Comparison of ENCODE assay signal across 9 cellular contexts in the genomic region with DNA sequence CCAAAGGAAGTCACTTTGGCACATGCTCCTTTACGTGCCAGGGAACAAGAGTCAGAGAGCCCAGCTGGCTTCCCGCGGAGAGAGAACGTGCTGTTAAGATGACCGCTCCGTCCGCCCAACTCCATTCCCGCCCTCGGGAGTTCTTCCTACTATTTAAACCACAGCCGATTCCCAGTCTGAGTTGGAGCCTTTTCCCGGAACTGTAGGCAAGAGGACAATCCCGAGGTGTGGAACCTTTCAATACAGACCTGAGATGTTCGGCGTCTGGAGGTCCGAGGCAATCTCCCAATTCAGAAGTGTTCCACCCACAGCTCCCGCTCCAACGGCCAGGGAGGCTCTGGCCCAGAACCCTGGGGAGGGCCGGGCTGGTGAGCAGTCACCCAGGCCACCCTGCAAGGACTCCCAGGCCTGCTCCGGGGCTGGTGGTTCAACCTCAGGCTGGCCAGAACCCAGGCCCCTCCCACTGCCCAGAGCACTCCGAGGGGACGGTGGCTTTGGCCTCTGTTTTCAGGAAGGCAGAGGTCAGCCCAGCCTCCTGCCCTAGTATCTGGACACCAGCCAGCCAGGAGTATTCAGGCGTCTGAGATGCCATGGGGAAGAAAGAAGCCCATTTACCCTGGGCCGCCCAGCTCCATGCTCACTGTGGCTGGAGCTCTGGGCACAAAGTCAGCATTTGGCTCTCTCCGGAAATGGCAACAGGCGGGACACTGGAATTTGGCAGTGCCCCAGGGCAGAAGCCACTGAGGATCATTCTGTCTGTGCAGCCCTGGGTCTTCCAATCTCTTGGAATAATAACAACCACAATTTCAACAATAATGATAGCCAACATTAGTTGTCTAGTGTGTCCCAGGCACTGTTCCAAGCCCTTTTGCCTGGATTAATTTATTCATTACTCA. TPM values are rescaled to one million over a fixed set of nuclear protein-coding genes. Genes with fewer than 3 reads are reported as not detected.
DNase-seq lines count a peak whose midpoint lies in the region; TF ChIP-seq lines count a peak whose summit lies in the region.
"Had no signal": no experiment of that assay in that cellular context is flagged by ENCODE, and none has a peak within 500 bp of the region (broad histone marks: within the 10 kb centered on the region; RNA-seq: fewer than 3 reads in every experiment).

No MANE protein-coding gene starts in this region.

- intact Hi-C loops in colonic mucosa (cut with DNase I): no loop called here

- TF ChIP-seq RAD21 in liver (IDR thresholded peaks at IDR 0.05): peak; percentile 41 to 63

- H3K4me3 ChIP-seq in colonic mucosa: no peak overlapping the region
- H3K4me3 ChIP-seq in liver (ENCODE audit: low read depth in 1 of 3, low read length in 3 of 3): peak overlapping the region; percentile 28 to 60 (median 50)
- H3K4me3 ChIP-seq in suprapubic skin: peak overlapping the region; percentile 21

- H3K4me1 ChIP-seq in colonic mucosa (no peaks in the 10 kb centered on the region), liver (ENCODE audit: control insufficient read depth in 4 of 4, insufficient read depth in 4 of 4, low read length in 3 of 4) (peaks cover 0 to 29% (median 15%) of the 10 kb centered on the region in 4 donors), suprapubic skin (peaks cover 37% of the 10 kb centered on the region)

- no peak for TF ChIP-seq POLR2A in suprapubic skin (IDR thresholded peaks at IDR 0.05)

- no peaks in the 10 kb centered on the region for H3K9me3 ChIP-seq in colonic mucosa
- no peaks in the 10 kb centered on the region for H3K9me3 ChIP-seq in liver (ENCODE audit: control insufficient read depth in 4 of 4, low read length in 3 of 4)
- no peaks in the 10 kb centered on the region for H3K9me3 ChIP-seq in suprapubic skin

- H3K36me3 ChIP-seq in colonic mucosa (no peaks in the 10 kb centered on the region), liver (ENCODE audit: control insufficient read depth in 4 of 4, insufficient read depth in 3 of 4, low read depth in 1 of 4, low read length in 3 of 4) (no peaks in the 10 kb centered on the region), suprapubic skin (peaks cover 3% of the 10 kb centered on the region)

- DNase-seq in HT1080 (ENCODE audit: low read depth): peak; percentile 21
- DNase-seq in colonic mucosa: peak; percentile 43
- DNase-seq in suprapubic skin (ENCODE audit: low spot score in 2 of 2): peak; percentile 85 to 87
- DNase-seq in NCI-H1048 (lab: John Stamatoyannopoulos, UW): no peak
- DNase-seq in occipital lobe (lab: John Stamatoyannopoulos, UW): no peak
- no peak for DNase-seq in stimulated activated CD4-positive, alpha-beta T cell treated with anti-CD3 and anti-CD28 coated beads, Interleukin-2, amount 100 ng/mL, for 48 hours
- DNase-seq in HUDEP-2 (lab: John Stamatoyannopoulos, UW; ENCODE audit: unreplicated experiment in 76 of 76): no peak
- DNase-seq: NCI-H1092 treated with DMSO at 0.1 percent for 48 hours had no signal

- 19% methylated on average over 25 of the region's 25 CpGs for WGBS in liver
- WGBS in suprapubic skin: 59% methylated on average over 15 of the region's 25 CpGs

- TF ChIP-seq EP300 in suprapubic skin (IDR thresholded peaks at IDR 0.05): no peak

- no peaks in the 10 kb centered on the region for H3K27me3 ChIP-seq in colonic mucosa
- no peaks in the 10 kb centered on the region for H3K27me3 ChIP-seq in liver (ENCODE audit: control insufficient read depth in 4 of 4, insufficient read depth in 4 of 4, low read length in 3 of 4)
- H3K27me3 ChIP-seq in suprapubic skin: no peaks in the 10 kb centered on the region

- H3K9ac ChIP-seq in colonic mucosa (ENCODE audit: low read depth in 2 of 2, low read length in 2 of 2) (peak overlapping the region; percentile 14 to 53), liver (ENCODE audit: low read depth in 1 of 2, low read length in 2 of 2) (peak overlapping the region; percentile 69 to 81)

- H3K27ac ChIP-seq in colonic mucosa (peak overlapping the region; percentile 42), liver (ENCODE audit: low read depth in 1 of 2, low read length in 2 of 2) (peak overlapping the region; percentile 86 to 92), suprapubic skin (peak overlapping the region; percentile 86)

- TF ChIP-seq CTCF in colonic mucosa (IDR thresholded peaks at IDR 0.05) (no peak), liver (IDR thresholded peaks at IDR 0.05; ENCODE audit: low read depth, low read length, missing input control) (no peak), suprapubic skin (IDR thresholded peaks at IDR 0.05) (no peak)

TF ChIP-seq in liver, 16 proteins besides CTCF, POLR2A, EP300 and RAD21:
- TF ChIP-seq TAF1 (conservative IDR thresholded peaks at IDR 0.05): peak; percentile 77
- peak; percentile 93 for TF ChIP-seq NR2F2 (IDR thresholded peaks at IDR 0.05)
- peak; percentile 69 to 72 for TF ChIP-seq HNF4A (conservative IDR thresholded peaks at IDR 0.05)
- TF ChIP-seq YY1 (IDR thresholded peaks at IDR 0.05): peak; percentile 60
- TF ChIP-seq, protein P1, sequence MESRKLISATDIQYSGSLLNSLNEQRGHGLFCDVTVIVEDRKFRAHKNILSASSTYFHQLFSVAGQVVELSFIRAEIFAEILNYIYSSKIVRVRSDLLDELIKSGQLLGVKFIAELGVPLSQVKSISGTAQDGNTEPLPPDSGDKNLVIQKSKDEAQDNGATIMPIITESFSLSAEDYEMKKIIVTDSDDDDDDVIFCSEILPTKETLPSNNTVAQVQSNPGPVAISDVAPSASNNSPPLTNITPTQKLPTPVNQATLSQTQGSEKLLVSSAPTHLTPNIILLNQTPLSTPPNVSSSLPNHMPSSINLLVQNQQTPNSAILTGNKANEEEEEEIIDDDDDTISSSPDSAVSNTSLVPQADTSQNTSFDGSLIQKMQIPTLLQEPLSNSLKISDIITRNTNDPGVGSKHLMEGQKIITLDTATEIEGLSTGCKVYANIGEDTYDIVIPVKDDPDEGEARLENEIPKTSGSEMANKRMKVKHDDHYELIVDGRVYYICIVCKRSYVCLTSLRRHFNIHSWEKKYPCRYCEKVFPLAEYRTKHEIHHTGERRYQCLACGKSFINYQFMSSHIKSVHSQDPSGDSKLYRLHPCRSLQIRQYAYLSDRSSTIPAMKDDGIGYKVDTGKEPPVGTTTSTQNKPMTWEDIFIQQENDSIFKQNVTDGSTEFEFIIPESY (IDR thresholded peaks at IDR 0.05): peak; percentile 75
- TF ChIP-seq SP1 (IDR thresholded peaks at IDR 0.05): peak; percentile 75
- no peak for TF ChIP-seq FOXA1 (IDR thresholded peaks at IDR 0.05)
- TF ChIP-seq GABPA (IDR thresholded peaks at IDR 0.05 in 1 of 2, conservative IDR thresholded peaks at IDR 0.05 in 1 of 2): peak in 1 of 2 donors; percentile 45
- TF ChIP-seq HNF4G (IDR thresholded peaks at IDR 0.05): no peak
- no peak for TF ChIP-seq EGR1 (IDR thresholded peaks at IDR 0.05; ENCODE audit: low read depth in 2 of 2)
- TF ChIP-seq, protein P2, sequence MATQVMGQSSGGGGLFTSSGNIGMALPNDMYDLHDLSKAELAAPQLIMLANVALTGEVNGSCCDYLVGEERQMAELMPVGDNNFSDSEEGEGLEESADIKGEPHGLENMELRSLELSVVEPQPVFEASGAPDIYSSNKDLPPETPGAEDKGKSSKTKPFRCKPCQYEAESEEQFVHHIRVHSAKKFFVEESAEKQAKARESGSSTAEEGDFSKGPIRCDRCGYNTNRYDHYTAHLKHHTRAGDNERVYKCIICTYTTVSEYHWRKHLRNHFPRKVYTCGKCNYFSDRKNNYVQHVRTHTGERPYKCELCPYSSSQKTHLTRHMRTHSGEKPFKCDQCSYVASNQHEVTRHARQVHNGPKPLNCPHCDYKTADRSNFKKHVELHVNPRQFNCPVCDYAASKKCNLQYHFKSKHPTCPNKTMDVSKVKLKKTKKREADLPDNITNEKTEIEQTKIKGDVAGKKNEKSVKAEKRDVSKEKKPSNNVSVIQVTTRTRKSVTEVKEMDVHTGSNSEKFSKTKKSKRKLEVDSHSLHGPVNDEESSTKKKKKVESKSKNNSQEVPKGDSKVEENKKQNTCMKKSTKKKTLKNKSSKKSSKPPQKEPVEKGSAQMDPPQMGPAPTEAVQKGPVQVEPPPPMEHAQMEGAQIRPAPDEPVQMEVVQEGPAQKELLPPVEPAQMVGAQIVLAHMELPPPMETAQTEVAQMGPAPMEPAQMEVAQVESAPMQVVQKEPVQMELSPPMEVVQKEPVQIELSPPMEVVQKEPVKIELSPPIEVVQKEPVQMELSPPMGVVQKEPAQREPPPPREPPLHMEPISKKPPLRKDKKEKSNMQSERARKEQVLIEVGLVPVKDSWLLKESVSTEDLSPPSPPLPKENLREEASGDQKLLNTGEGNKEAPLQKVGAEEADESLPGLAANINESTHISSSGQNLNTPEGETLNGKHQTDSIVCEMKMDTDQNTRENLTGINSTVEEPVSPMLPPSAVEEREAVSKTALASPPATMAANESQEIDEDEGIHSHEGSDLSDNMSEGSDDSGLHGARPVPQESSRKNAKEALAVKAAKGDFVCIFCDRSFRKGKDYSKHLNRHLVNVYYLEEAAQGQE (IDR thresholded peaks at IDR 0.05): peak; percentile 65
- TF ChIP-seq, protein P3, sequence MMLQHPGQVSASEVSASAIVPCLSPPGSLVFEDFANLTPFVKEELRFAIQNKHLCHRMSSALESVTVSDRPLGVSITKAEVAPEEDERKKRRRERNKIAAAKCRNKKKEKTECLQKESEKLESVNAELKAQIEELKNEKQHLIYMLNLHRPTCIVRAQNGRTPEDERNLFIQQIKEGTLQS (IDR thresholded peaks at IDR 0.05): no peak
- TF ChIP-seq, protein P4, sequence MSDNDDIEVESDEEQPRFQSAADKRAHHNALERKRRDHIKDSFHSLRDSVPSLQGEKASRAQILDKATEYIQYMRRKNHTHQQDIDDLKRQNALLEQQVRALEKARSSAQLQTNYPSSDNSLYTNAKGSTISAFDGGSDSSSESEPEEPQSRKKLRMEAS (IDR thresholded peaks at IDR 0.05): peak; percentile 69
- TF ChIP-seq JUND (IDR thresholded peaks at IDR 0.05): peak; percentile 48 to 59
- TF ChIP-seq RXRA (IDR thresholded peaks at IDR 0.05): peak; percentile 88 to 89
TF ChIP-seq in liver: peak in this region for 11.

RNA-seq across cellular contexts. Expression of a gene that starts 21.4 kb away (rescaled TPM):
- 11.2 and 12.3 TPM in 2 replicates for total RNA-seq in HT1080 (2014; rRNA removed; shearing (Covaris generic))
- 9.9 and 10.0 TPM in 2 replicates for polyA plus RNA-seq in HT1080 (2015; cell fraction: cytosol; rRNA removed)
- polyA plus RNA-seq in HT1080 (2015; cell fraction: nucleus; rRNA removed): 7.6 and 7.8 TPM in 2 replicates
- total RNA-seq in colonic mucosa (100 to 1,000 TPM; 113 to 133 TPM), liver (10 to 100 TPM in 1 of 2 donors, 1 to 10 TPM in 1; 6.2 to 66.9 TPM), suprapubic skin (100 to 1,000 TPM in 3 of 4 donors, 10 to 100 TPM in 1; 91.6 to 187 (median 139) TPM), occipital lobe (3.4 TPM)
- 100 to 1,000 TPM in 1 of 2 donors, 10 to 100 TPM in 1; 66.6 to 138 TPM for polyA plus RNA-seq in liver

Comparison
In these comparisons a context has a peak if more than half of its experiments do, and no peak if none do; other contexts are left out.
1. DNase-seq: peak in HT1080 (single experiment), colonic mucosa (single experiment) and suprapubic skin (2 of 2); none in NCI-H1048 (single experiment), occipital lobe (single experiment), stimulated activated CD4-positive, alpha-beta T cell treated with anti-CD3 and anti-CD28 coated beads, Interleukin-2, amount 100 ng/mL, for 48 hours (0 of 2) and HUDEP-2 (0 of 76).
2. Peak in every context shown above with its lines, with median percentiles within 50 percentile points of each other: H3K27ac ChIP-seq.